ENCODE assay signal across 26 cellular contexts in the genomic region with DNA sequence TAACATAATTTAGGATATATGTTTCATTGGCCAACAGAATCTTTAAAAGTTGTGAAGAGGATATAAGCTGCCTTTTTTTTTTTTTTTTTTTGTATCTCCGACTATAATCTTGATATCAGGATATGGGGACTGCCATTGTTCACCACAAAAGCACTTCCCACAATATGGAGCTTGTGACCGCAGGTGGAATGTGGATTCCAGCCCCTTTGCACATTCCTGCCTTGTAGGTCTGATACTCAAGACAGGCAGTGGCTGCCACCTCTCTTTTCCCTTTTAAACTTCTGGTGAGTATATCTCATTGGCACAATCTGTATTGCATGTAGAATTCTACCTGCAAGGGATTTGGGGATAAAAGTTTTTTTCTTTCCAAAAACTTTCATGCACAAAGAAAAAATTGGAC.
"Had no signal": no experiment of that assay in that cellular context is flagged by ENCODE, and none has a peak within 500 bp of the region (broad histone marks: within the 10 kb centered on the region; RNA-seq: fewer than 3 reads in every experiment).

No MANE protein-coding gene starts in this region.

- H3K9me3 Mint-ChIP-seq: nephron; neural progenitor cell; stimulated activated effector memory CD8-positive, alpha-beta T cell treated with anti-CD3 and anti-CD28 coated beads, Interleukin-12 subunit alpha, Interleukin-12 subunit beta, amount 100 ng/mL, for 72 hours; stimulated activated naive B cell treated with anti-CD40 and anti-IgM and Interleukin-4, amounts not matched to agents 10 μg/mL and 1 μg/mL and 100 μg/mL, for 72 hours; stimulated activated naive CD8-positive, alpha-beta T cell treated with anti-CD3 and anti-CD28 coated beads, Interleukin-15, Interleukin-2, amounts not matched to agents 100 ng/mL and 50 ng/mL, for 24 hours had no signal

- H3K79me2 ChIP-seq: parathyroid adenoma had no signal

- H3K4me3 ChIP-seq: neural progenitor cell, ovary, psoas muscle, right lobe of liver, sigmoid colon, stomach, thoracic aorta, thyroid gland, tibial nerve, upper lobe of left lung, vagina had no signal

- H2AFZ ChIP-seq: neural progenitor cell, parathyroid adenoma had no signal

- H3K4me1 Mint-ChIP-seq: natural killer cell; nephron; stimulated activated effector memory CD8-positive, alpha-beta T cell treated with anti-CD3 and anti-CD28 coated beads, Interleukin-12 subunit alpha, Interleukin-12 subunit beta, amount 100 ng/mL, for 72 hours; stimulated activated naive B cell treated with anti-CD40 and anti-IgM and Interleukin-4, amounts not matched to agents 10 μg/mL and 1 μg/mL and 100 μg/mL, for 72 hours had no signal

- H3K36me3 ChIP-seq: neural progenitor cell, ovary, right lobe of liver, sigmoid colon, stomach, thoracic aorta, thyroid gland, tibial nerve, upper lobe of left lung, vagina had no signal

- H3K27me3 ChIP-seq: neural progenitor cell, ovary, right lobe of liver, sigmoid colon, stomach, thyroid gland, tibial nerve, upper lobe of left lung, vagina had no signal

- H3K27ac Mint-ChIP-seq: natural killer cell; nephron; neural progenitor cell; progenitor cell of endocrine pancreas; stimulated activated effector memory CD8-positive, alpha-beta T cell treated with anti-CD3 and anti-CD28 coated beads, Interleukin-12 subunit alpha, Interleukin-12 subunit beta, amount 100 ng/mL, for 72 hours; stimulated activated naive B cell treated with anti-CD40 and anti-IgM and Interleukin-4, amounts not matched to agents 10 μg/mL and 1 μg/mL and 100 μg/mL, for 72 hours; stimulated activated naive CD8-positive, alpha-beta T cell treated with anti-CD3 and anti-CD28 coated beads, Interleukin-15, Interleukin-2, amounts not matched to agents 100 ng/mL and 50 ng/mL, for 24 hours had no signal

- H3K4me3 Mint-ChIP-seq: natural killer cell; nephron; neural progenitor cell; stimulated activated effector memory CD8-positive, alpha-beta T cell treated with anti-CD3 and anti-CD28 coated beads, Interleukin-12 subunit alpha, Interleukin-12 subunit beta, amount 100 ng/mL, for 72 hours; stimulated activated naive B cell treated with anti-CD40 and anti-IgM and Interleukin-4, amounts not matched to agents 10 μg/mL and 1 μg/mL and 100 μg/mL, for 72 hours; stimulated activated naive CD8-positive, alpha-beta T cell treated with anti-CD3 and anti-CD28 coated beads, Interleukin-15, Interleukin-2, amounts not matched to agents 100 ng/mL and 50 ng/mL, for 24 hours had no signal

- H3K4me2 ChIP-seq: neural progenitor cell had no signal

- H3K36me3 Mint-ChIP-seq: natural killer cell; neural progenitor cell; stimulated activated effector memory CD8-positive, alpha-beta T cell treated with anti-CD3 and anti-CD28 coated beads, Interleukin-12 subunit alpha, Interleukin-12 subunit beta, amount 100 ng/mL, for 72 hours; stimulated activated naive B cell treated with anti-CD40 and anti-IgM and Interleukin-4, amounts not matched to agents 10 μg/mL and 1 μg/mL and 100 μg/mL, for 72 hours had no signal

- ATAC-seq: natural killer cell; psoas muscle; right cardiac atrium; right lobe of liver; stimulated activated effector memory CD8-positive, alpha-beta T cell treated with anti-CD3 and anti-CD28 coated beads, Interleukin-12 subunit alpha, Interleukin-12 subunit beta, amount 100 ng/mL, for 72 hours; stimulated activated naive B cell treated with anti-CD40 and anti-IgM and Interleukin-4, amounts not matched to agents 10 μg/mL and 1 μg/mL and 100 μg/mL, for 72 hours had no signal

- H3K27me3 Mint-ChIP-seq: stimulated activated naive B cell treated with anti-CD40 and anti-IgM and Interleukin-4, amounts not matched to agents 10 μg/mL and 1 μg/mL and 100 μg/mL, for 72 hours; stimulated activated naive CD8-positive, alpha-beta T cell treated with anti-CD3 and anti-CD28 coated beads, Interleukin-15, Interleukin-2, amounts not matched to agents 100 ng/mL and 50 ng/mL, for 24 hours had no signal

- H3K4me1 ChIP-seq: neural progenitor cell, parathyroid adenoma, psoas muscle, right lobe of liver, sigmoid colon, stomach, thyroid gland, tibial nerve, upper lobe of left lung, vagina had no signal

- H3K9ac ChIP-seq: neural progenitor cell, parathyroid adenoma had no signal

- DNase-seq: natural killer cell; occipital lobe; ovary; psoas muscle; right cardiac atrium; right lobe of liver; sigmoid colon; small intestine; stimulated activated CD4-positive, alpha-beta T cell treated with anti-CD3 and anti-CD28 coated beads, Interleukin-15, amount 100 ng/mL, for 24 hours; stimulated activated CD4-positive, alpha-beta T cell treated with anti-CD3 and anti-CD28 coated beads, Interleukin-2, amount 100 ng/mL, for 24 hours; stimulated activated CD4-positive, alpha-beta T cell treated with anti-CD3 and anti-CD28 coated beads, Interleukin-2, amount 100 ng/mL, for 48 hours; stimulated activated CD4-positive, alpha-beta T cell treated with anti-CD3 and anti-CD28 coated beads, Interleukin-4, amount 100 ng/mL, for 24 hours; stimulated activated naive B cell treated with anti-CD40 and anti-IgM and Interleukin-4, amounts not matched to agents 10 μg/mL and 1 μg/mL and 100 μg/mL, for 72 hours; stimulated activated naive CD4-positive, alpha-beta T cell treated with Interleukin-2 at 50 U/mL for 16 hours; stomach; upper lobe of left lung had no signal

- H3K27ac ChIP-seq: neural progenitor cell, ovary, parathyroid adenoma, psoas muscle, right lobe of liver, sigmoid colon, stomach, thoracic aorta, thyroid gland, tibial nerve, upper lobe of left lung, vagina had no signal
